In genomic region chr5:10923310-10923709, GRCh38 we compare ENCODE assay signal across 29 cellular contexts.
"Had no signal": no experiment of that assay in that cellular context is flagged by ENCODE, and none has a peak within 500 bp of the region (broad histone marks: within the 10 kb centered on the region; RNA-seq: fewer than 3 reads in every experiment).

No MANE protein-coding gene starts in this region.

- DNase-seq: stimulated activated CD4-positive, alpha-beta T cell treated with anti-CD3 and anti-CD28 coated beads, Interleukin-2, amount 100 ng/mL, for 48 hours; stimulated activated CD4-positive, alpha-beta T cell treated with anti-CD3 and anti-CD28 coated beads, Interleukin-4, amount 100 ng/mL, for 1 hour; stimulated activated CD4-positive, alpha-beta T cell treated with anti-CD3 and anti-CD28 coated beads, Interleukin-4, amount 100 ng/mL, for 24 hours; stimulated activated CD4-positive, alpha-beta T cell treated with anti-CD3 and anti-CD28 coated beads, Interleukin-4, amount 100 ng/mL, for 4 hours; stimulated activated CD8-positive, alpha-beta memory T cell treated with anti-CD3 and anti-CD28 coated beads, Interleukin-4, amount 100 ng/mL, for 48 hours; stimulated activated naive B cell treated with anti-CD40 and anti-IgM and Interleukin-4, amounts not matched to agents 10 μg/mL and 1 μg/mL and 100 μg/mL, for 72 hours; stimulated activated naive CD4-positive, alpha-beta T cell; stimulated activated naive CD4-positive, alpha-beta T cell treated with Interleukin-2 at 50 U/mL for 16 hours; stimulated activated naive CD8-positive, alpha-beta T cell treated with anti-CD3 and anti-CD28 coated beads, Interleukin-15, amount 100 ng/mL, for 72 hours; stimulated activated naive CD8-positive, alpha-beta T cell treated with anti-CD3 and anti-CD28 coated beads, Interleukin-15, Interleukin-2, amounts not matched to agents 100 U/mL and 50 U/mL, for 24 hours; stomach; substantia nigra; testis; thyroid gland; tibial artery; transverse colon; trophoblast cell; upper lobe of left lung; upper lobe of right lung; uterus had no signal

- H3K4me1 Mint-ChIP-seq: stimulated activated effector memory CD8-positive, alpha-beta T cell treated with anti-CD3 and anti-CD28 coated beads, Interleukin-12 subunit alpha, Interleukin-12 subunit beta, amount 100 ng/mL, for 72 hours; stimulated activated memory B cell treated with anti-CD40 and anti-IgM and Interleukin-4, amounts not matched to agents 10 μg/mL and 1 μg/mL and 100 μg/mL, for 72 hours; stimulated activated naive B cell treated with anti-CD40 and anti-IgM and Interleukin-4, amounts not matched to agents 10 μg/mL and 1 μg/mL and 100 μg/mL, for 72 hours; stimulated activated naive CD8-positive, alpha-beta T cell treated with anti-CD3 and anti-CD28 coated beads, Interleukin-15, amount 100 ng/mL, for 72 hours had no signal

- H3K27ac Mint-ChIP-seq: stimulated activated effector memory CD8-positive, alpha-beta T cell treated with anti-CD3 and anti-CD28 coated beads, Interleukin-12 subunit alpha, Interleukin-12 subunit beta, amount 100 ng/mL, for 72 hours; stimulated activated memory B cell treated with anti-CD40 and anti-IgM and Interleukin-4, amounts not matched to agents 10 μg/mL and 1 μg/mL and 100 μg/mL, for 72 hours; stimulated activated naive B cell treated with anti-CD40 and anti-IgM and Interleukin-4, amounts not matched to agents 10 μg/mL and 1 μg/mL and 100 μg/mL, for 72 hours; stimulated activated naive CD8-positive, alpha-beta T cell treated with anti-CD3 and anti-CD28 coated beads, Interleukin-15, Interleukin-2, amounts not matched to agents 100 ng/mL and 50 ng/mL, for 24 hours; type B pancreatic cell had no signal

- H3K36me3 Mint-ChIP-seq: stimulated activated effector memory CD8-positive, alpha-beta T cell treated with anti-CD3 and anti-CD28 coated beads, Interleukin-12 subunit alpha, Interleukin-12 subunit beta, amount 100 ng/mL, for 72 hours; stimulated activated memory B cell treated with anti-CD40 and anti-IgM and Interleukin-4, amounts not matched to agents 10 μg/mL and 1 μg/mL and 100 μg/mL, for 72 hours; stimulated activated naive B cell treated with anti-CD40 and anti-IgM and Interleukin-4, amounts not matched to agents 10 μg/mL and 1 μg/mL and 100 μg/mL, for 72 hours; type B pancreatic cell had no signal

- H3K4me1 ChIP-seq: stomach, suprapubic skin, testis, thyroid gland, tibial artery, tibial nerve, transverse colon, upper lobe of left lung, upper lobe of right lung, uterus, vagina had no signal

- ATAC-seq: stimulated activated effector memory CD8-positive, alpha-beta T cell treated with anti-CD3 and anti-CD28 coated beads, Interleukin-12 subunit alpha, Interleukin-12 subunit beta, amount 100 ng/mL, for 72 hours; stimulated activated memory B cell treated with anti-CD40 and anti-IgM and Interleukin-4, amounts not matched to agents 10 μg/mL and 1 μg/mL and 100 μg/mL, for 72 hours; stimulated activated naive B cell treated with anti-CD40 and anti-IgM and Interleukin-4, amounts not matched to agents 10 μg/mL and 1 μg/mL and 100 μg/mL, for 72 hours; stimulated activated naive CD8-positive, alpha-beta T cell treated with anti-CD3 and anti-CD28 coated beads, Interleukin-15, amount 100 ng/mL, for 72 hours; stimulated activated naive CD8-positive, alpha-beta T cell treated with anti-CD3 and anti-CD28 coated beads, Interleukin-15, Interleukin-2, amounts not matched to agents 100 U/mL and 50 U/mL, for 24 hours; upper lobe of right lung had no signal

- H3K36me3 ChIP-seq: stomach, suprapubic skin, thoracic aorta, thyroid gland, tibial artery, tibial nerve, transverse colon, upper lobe of left lung, upper lobe of right lung, uterus, vagina had no signal

- H3K27me3 ChIP-seq: suprapubic skin, testis, thyroid gland, tibial artery, tibial nerve, transverse colon, upper lobe of left lung, upper lobe of right lung, uterus, vagina had no signal

- H3K9me3 Mint-ChIP-seq: stimulated activated effector memory CD8-positive, alpha-beta T cell treated with anti-CD3 and anti-CD28 coated beads, Interleukin-12 subunit alpha, Interleukin-12 subunit beta, amount 100 ng/mL, for 72 hours; stimulated activated memory B cell treated with anti-CD40 and anti-IgM and Interleukin-4, amounts not matched to agents 10 μg/mL and 1 μg/mL and 100 μg/mL, for 72 hours; stimulated activated naive CD8-positive, alpha-beta T cell treated with anti-CD3 and anti-CD28 coated beads, Interleukin-15, Interleukin-2, amounts not matched to agents 100 ng/mL and 50 ng/mL, for 24 hours; type B pancreatic cell had no signal

- H3K9me3 ChIP-seq: testis, thoracic aorta, thyroid gland, tibial artery, upper lobe of left lung, upper lobe of right lung, uterus, vagina had no signal

- H3K27ac ChIP-seq: stomach, suprapubic skin, testis, thoracic aorta, thyroid gland, tibial artery, tibial nerve, transverse colon, upper lobe of left lung, upper lobe of right lung, uterus, vagina had no signal

- H3K4me3 Mint-ChIP-seq: stimulated activated effector memory CD8-positive, alpha-beta T cell treated with anti-CD3 and anti-CD28 coated beads, Interleukin-12 subunit alpha, Interleukin-12 subunit beta, amount 100 ng/mL, for 72 hours; stimulated activated memory B cell treated with anti-CD40 and anti-IgM and Interleukin-4, amounts not matched to agents 10 μg/mL and 1 μg/mL and 100 μg/mL, for 72 hours; stimulated activated naive B cell treated with anti-CD40 and anti-IgM and Interleukin-4, amounts not matched to agents 10 μg/mL and 1 μg/mL and 100 μg/mL, for 72 hours; stimulated activated naive CD8-positive, alpha-beta T cell treated with anti-CD3 and anti-CD28 coated beads, Interleukin-15, amount 100 ng/mL, for 72 hours; stimulated activated naive CD8-positive, alpha-beta T cell treated with anti-CD3 and anti-CD28 coated beads, Interleukin-15, Interleukin-2, amounts not matched to agents 100 ng/mL and 50 ng/mL, for 24 hours; type B pancreatic cell had no signal

- H3K4me3 ChIP-seq: stomach, suprapubic skin, testis, thoracic aorta, thyroid gland, tibial artery, tibial nerve, transverse colon, upper lobe of left lung, upper lobe of right lung, uterus, vagina had no signal

- FAIRE-seq: urothelium cell line had no signal
